In the genomic region with DNA sequence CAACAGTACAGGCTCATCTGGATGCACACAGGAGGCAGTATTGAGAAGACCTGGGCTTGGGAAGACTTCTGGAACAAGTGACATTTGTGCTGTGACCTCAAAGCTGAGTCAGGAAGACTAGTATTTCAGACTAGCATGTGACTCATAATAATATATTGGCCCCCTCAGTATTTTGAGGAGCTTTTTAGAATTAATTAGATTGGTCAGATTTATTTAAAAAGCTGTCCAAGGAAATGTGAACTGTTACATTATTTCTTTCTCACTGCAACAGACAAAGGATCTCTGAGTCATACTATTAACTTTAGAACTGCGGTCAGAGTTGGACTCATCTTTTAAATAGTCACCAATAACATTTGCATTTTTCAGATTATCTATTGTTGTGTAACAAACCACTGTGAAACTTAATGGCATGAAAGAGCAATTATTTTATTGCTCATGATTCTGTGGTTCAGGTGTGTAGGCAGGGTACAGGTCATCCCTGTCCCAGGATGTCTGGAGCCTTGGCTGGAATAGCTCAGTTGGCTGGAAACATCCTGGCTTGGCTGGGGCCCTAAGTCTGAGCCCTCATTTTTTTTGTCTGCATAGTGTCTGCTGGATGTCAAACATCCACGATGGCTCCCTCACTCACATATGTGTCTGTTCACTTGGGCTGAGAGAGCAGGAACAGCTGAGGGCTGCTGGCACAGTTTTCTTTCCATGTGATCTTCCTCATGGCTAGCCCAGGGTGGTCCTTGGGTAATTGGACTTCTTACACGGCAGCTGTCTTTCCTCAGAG, we compare ENCODE assay signal across 8 cellular contexts. TPM values are rescaled to one million over a fixed set of nuclear protein-coding genes. Genes with fewer than 3 reads are reported as not detected.
A peak's percentile ranks its signal among the peaks of the same experiment; 100 is the strongest.
DNase-seq lines count a peak whose midpoint lies in the region; ATAC-seq and TF ChIP-seq lines count a peak whose summit lies in the region.

No MANE protein-coding gene starts in this region.

- H3K27me3 ChIP-seq in esophagus (ENCODE audit: control insufficient read depth in 1 of 2, insufficient read depth in 2 of 2, low read length in 2 of 2) (no peaks in the 10 kb centered on the region), gastrocnemius medialis (no peaks in the 10 kb centered on the region), Caco-2 (replicated peaks; ENCODE audit: control insufficient read depth, insufficient read depth, low read length) (no peaks in the 10 kb centered on the region)

- in situ Hi-C loops in gastrocnemius medialis (cut with MboI; ENCODE audit: low sequenced_read_pairs in 4 of 4) = no loop called here

- H3K4me3 ChIP-seq in esophagus (ENCODE audit: low read depth in 1 of 2, low read length in 2 of 2) = no peak overlapping the region
- H3K4me3 ChIP-seq in gastrocnemius medialis = no peak overlapping the region
- H3K4me3 ChIP-seq in Caco-2 (ENCODE audit: low read depth, low read length) = no peak overlapping the region

- ATAC-seq in GM21717 (IDR thresholded peaks at IDR 0.05; ENCODE audit: unreplicated experiment) (peak; percentile 83), gastrocnemius medialis (peak; percentile 73 to 82), left lobe of liver (no peak)

- peaks cover 0 to 5% of the 10 kb centered on the region in 2 donors for H3K4me1 ChIP-seq in esophagus (ENCODE audit: control insufficient read depth in 2 of 2, insufficient read depth in 2 of 2, low read length in 1 of 2)
- H3K4me1 ChIP-seq in gastrocnemius medialis = peaks cover 14 to 17% of the 10 kb centered on the region in 2 donors
- H3K4me1 ChIP-seq in Caco-2 = no peaks in the 10 kb centered on the region

- no peaks in the 10 kb centered on the region for H3K9me3 ChIP-seq in esophagus (ENCODE audit: control insufficient read depth in 2 of 2, insufficient read depth in 1 of 2, low read depth in 1 of 2, low read length in 1 of 2)
- H3K9me3 ChIP-seq in gastrocnemius medialis = no peaks in the 10 kb centered on the region
- no peaks in the 10 kb centered on the region for H3K9me3 ChIP-seq in Caco-2

- no peak overlapping the region for H3K27ac Mint-ChIP-seq in Caco-2 (ENCODE audit: unreplicated experiment)

- TF ChIP-seq CTCF in gastrocnemius medialis (IDR thresholded peaks at IDR 0.05 in 4 of 5, conservative IDR thresholded peaks at IDR 0.05 in 1 of 5) (no peak), Caco-2 (IDR thresholded peaks at IDR 0.05; ENCODE audit: insufficient read depth in 1 of 2, low read depth in 1 of 2, low read length in 1 of 2, severe bottlenecking in 1 of 2, unreplicated experiment in 1 of 2) (no peak)

- peaks cover 7% of the 10 kb centered on the region for H3K4me1 Mint-ChIP-seq in Caco-2 (ENCODE audit: low read depth, unreplicated experiment)

- no peaks in the 10 kb centered on the region for H3K27me3 Mint-ChIP-seq in Caco-2 (ENCODE audit: insufficient read depth, unreplicated experiment)

- no TSS peak for BruUV-seq in Caco-2 (replicated peaks; lab: Mats Ljungman, UMichigan)

- H3K36me3 Mint-ChIP-seq in Caco-2 (ENCODE audit: insufficient read depth, unreplicated experiment) = no peaks in the 10 kb centered on the region

- POLR2A ChIA-PET in Caco-2 (lab: Charles Lee) = no interaction called here

- H3K36me3 ChIP-seq in esophagus (ENCODE audit: control insufficient read depth in 2 of 2, insufficient read depth in 2 of 2, low read length in 1 of 2) = peaks cover 0 to 7% of the 10 kb centered on the region in 2 donors
- H3K36me3 ChIP-seq in gastrocnemius medialis = no peaks in the 10 kb centered on the region
- H3K36me3 ChIP-seq in Caco-2 (ENCODE audit: control insufficient read depth, insufficient read depth, low read length) = 0 out of 2 replicates have a peak, but pooled peaks cover 1% of the 10 kb centered on the region

- no peaks in the 10 kb centered on the region for H3K9me3 Mint-ChIP-seq in Caco-2 (ENCODE audit: unreplicated experiment)

- H3K4me3 Mint-ChIP-seq in Caco-2 (ENCODE audit: unreplicated experiment) = no peak overlapping the region

- peak; percentile 97 for DNase-seq in GM04503 (ENCODE audit: low read depth)
- peak; percentile 93 for DNase-seq in HS-5 (ENCODE audit: low read depth)
- DNase-seq in gastrocnemius medialis = no peak
- no peak for DNase-seq in left lobe of liver (ENCODE audit: low spot score)
- DNase-seq in NCI-H2171 treated with DMSO at 0.1 percent for 48 hours (lab: John Stamatoyannopoulos, UW) = no peak
- DNase-seq in Caco-2 = no peak

- TF ChIP-seq POLR2A in gastrocnemius medialis (IDR thresholded peaks at IDR 0.05) = no peak

- 40 to 48% methylated on average over 3 of the region's 3 CpGs for WGBS in esophagus, 2 donors

- H3K27ac ChIP-seq in esophagus (ENCODE audit: low read depth in 2 of 2, low read length in 1 of 2) (peak overlapping the region; percentile 33 to 71), gastrocnemius medialis (peak overlapping the region; percentile 57 to 67 (median 64))

- CTCF ChIA-PET in Caco-2 (lab: Charles Lee) = no interaction called here

- intact Hi-C loops in gastrocnemius medialis (cut with DNase I; ENCODE audit: low total_unique reads) = no loop called here
- intact Hi-C loops in Caco-2 (cut with micrococcal nuclease; ENCODE audit: unreplicated experiment) = no loop called here

RNA-seq across cellular contexts. Expression of gene MAP3K4, which starts 46.8 kb away (rescaled TPM):
- 10 to 100 TPM; 15.9 to 17.3 TPM for polyA plus RNA-seq in esophagus
- 10 to 100 TPM; 17.4 to 28.1 (median 23.6) TPM for total RNA-seq in gastrocnemius medialis
- 11.2 TPM for total RNA-seq in left lobe of liver
- 32.8 and 34.3 TPM in 2 replicates for total RNA-seq in Caco-2 (2022)

Comparison
In these comparisons a context has a peak if more than half of its experiments do, and no peak if none do; other contexts are left out.
1. DNase-seq: peak in GM04503 (single experiment) and HS-5 (single experiment); none in gastrocnemius medialis (0 of 2), left lobe of liver (single experiment), NCI-H2171 treated with DMSO at 0.1 percent for 48 hours (single experiment) and Caco-2 (0 of 2).